Comparison of ENCODE assay signal across 1 cellular context in genomic region chr6:43838276-43839036, GRCh38.
A peak's percentile ranks its signal among the peaks of the same experiment; 100 is the strongest.
TF ChIP-seq lines count a peak whose summit lies in the region.

No MANE protein-coding gene starts in this region.

TF ChIP-seq in HepG2, 621 proteins besides CTCF, POLR2A, EP300 and RAD21 (continued from another document and continues in another):
- TF ChIP-seq RERE (CRISPR knock-in tag; IDR thresholded peaks at IDR 0.05; ENCODE audit: low read depth): no peak
- no peak for TF ChIP-seq ZNF441 (CRISPR knock-in tag; IDR thresholded peaks at IDR 0.05; ENCODE audit: borderline replicate concordance)
- no peak for TF ChIP-seq TRAFD1 (CRISPR knock-in tag; IDR thresholded peaks at IDR 0.05; ENCODE audit: borderline replicate concordance)
- no peak for TF ChIP-seq SNAPC2 (CRISPR knock-in tag; IDR thresholded peaks at IDR 0.05)
- TF ChIP-seq HNRNPL (IDR thresholded peaks at IDR 0.05; ENCODE audit: low read depth, low read length): 0 out of 2 replicates have a peak, but pooled peaks have one; percentile 32
- no peak for TF ChIP-seq JDP2 (CRISPR knock-in tag; IDR thresholded peaks at IDR 0.05; ENCODE audit: borderline replicate concordance)
- no peak for TF ChIP-seq NR2F6 (IDR thresholded peaks at IDR 0.05)
- 0 out of 2 replicates have a peak, but pooled peaks have one; percentile 13 for TF ChIP-seq NR2F6 (CRISPR knock-in tag; IDR thresholded peaks at IDR 0.05)
- TF ChIP-seq ZNF232 (CRISPR knock-in tag; IDR thresholded peaks at IDR 0.05; ENCODE audit: borderline replicate concordance): no peak
- TF ChIP-seq ZFP36 (IDR thresholded peaks at IDR 0.05; ENCODE audit: borderline replicate concordance, low read depth, low read length, partially characterized antibody): no peak
- no peak for TF ChIP-seq ZFYVE20 (CRISPR knock-in tag; IDR thresholded peaks at IDR 0.05; ENCODE audit: borderline replicate concordance, low read depth)
- no peak for TF ChIP-seq HMGA1 (CRISPR knock-in tag; conservative IDR thresholded peaks at IDR 0.05)
- TF ChIP-seq ZBED4 (CRISPR knock-in tag; IDR thresholded peaks at IDR 0.05; ENCODE audit: borderline replicate concordance): no peak
- 0 out of 2 replicates have a peak, but pooled peaks have one; percentile 64 for TF ChIP-seq ZNF850 (CRISPR knock-in tag; conservative IDR thresholded peaks at IDR 0.05)
- TF ChIP-seq ESRRA (CRISPR knock-in tag; IDR thresholded peaks at IDR 0.05; ENCODE audit: low read depth): 0 out of 2 replicates have a peak, but pooled peaks have one; percentile 20
- TF ChIP-seq CEBPG (CRISPR knock-in tag; IDR thresholded peaks at IDR 0.05): peak; percentile 80
- TF ChIP-seq SALL1 (CRISPR knock-in tag; IDR thresholded peaks at IDR 0.05): 0 out of 2 replicates have a peak, but pooled peaks have one; percentile 40
- TF ChIP-seq ZKSCAN1 (IDR thresholded peaks at IDR 0.05; ENCODE audit: low read length): no peak
- TF ChIP-seq WIZ (CRISPR knock-in tag; IDR thresholded peaks at IDR 0.05): no peak
- no peak for TF ChIP-seq ZNF292 (CRISPR knock-in tag; IDR thresholded peaks at IDR 0.05; ENCODE audit: borderline replicate concordance, low read depth)
- TF ChIP-seq ZNF652 (CRISPR knock-in tag; IDR thresholded peaks at IDR 0.05; ENCODE audit: borderline replicate concordance, low read depth): no peak
- TF ChIP-seq REST (IDR thresholded peaks at IDR 0.05; ENCODE audit: borderline replicate concordance in 1 of 2, low read depth in 1 of 2, low read length in 2 of 2): no peak
- no peak for TF ChIP-seq PHF8 (CRISPR knock-in tag; IDR thresholded peaks at IDR 0.05)
- TF ChIP-seq E2F1 (CRISPR knock-in tag; IDR thresholded peaks at IDR 0.05): no peak
- TF ChIP-seq ZNF546 (CRISPR knock-in tag; conservative IDR thresholded peaks at IDR 0.05): no peak
- TF ChIP-seq MZF1 (CRISPR knock-in tag; IDR thresholded peaks at IDR 0.05; ENCODE audit: borderline replicate concordance): no peak
- TF ChIP-seq ZBTB46 (CRISPR knock-in tag; IDR thresholded peaks at IDR 0.05; ENCODE audit: borderline replicate concordance): 0 out of 2 replicates have a peak, but pooled peaks have one; percentile 55
- TF ChIP-seq ZNF317 (CRISPR knock-in tag; IDR thresholded peaks at IDR 0.05): no peak
- TF ChIP-seq ZNF709 (CRISPR knock-in tag; IDR thresholded peaks at IDR 0.05): no peak
- 0 out of 2 replicates have a peak, but pooled peaks have one; percentile 21 for TF ChIP-seq NKX3-1 (CRISPR knock-in tag; IDR thresholded peaks at IDR 0.05)
- peak; percentile 37 for TF ChIP-seq HOXA3 (CRISPR knock-in tag; IDR thresholded peaks at IDR 0.05)
- no peak for TF ChIP-seq ZNF780A (CRISPR knock-in tag; IDR thresholded peaks at IDR 0.05)
- peak; percentile 79 for TF ChIP-seq HOXA5 (CRISPR knock-in tag; IDR thresholded peaks at IDR 0.05)
- no peak for TF ChIP-seq GTF3A (CRISPR knock-in tag; conservative IDR thresholded peaks at IDR 0.05)
- no peak for TF ChIP-seq PCBP2 (optimal IDR thresholded peaks at IDR 0.05; ENCODE audit: low read depth, low read length, poor library complexity, severe bottlenecking)
- TF ChIP-seq SAP130 (CRISPR knock-in tag; IDR thresholded peaks at IDR 0.05; ENCODE audit: low read depth): 0 out of 2 replicates have a peak, but pooled peaks have one; percentile 10
- no peak for TF ChIP-seq CHD2 (IDR thresholded peaks at IDR 0.05; ENCODE audit: low read depth, low read length)
- 0 out of 2 replicates have a peak, but pooled peaks have one; percentile 30 for TF ChIP-seq TARDBP (CRISPR knock-in tag; IDR thresholded peaks at IDR 0.05)
- TF ChIP-seq KDM1A (CRISPR knock-in tag; IDR thresholded peaks at IDR 0.05): peak; percentile 18; the same call in 1 of the 2 replicates
- TF ChIP-seq TEF (CRISPR knock-in tag; IDR thresholded peaks at IDR 0.05): peak; percentile 82; the same call in 1 of the 2 replicates
- peak; percentile 81 for TF ChIP-seq ZNF770 (CRISPR knock-in tag; IDR thresholded peaks at IDR 0.05)
- TF ChIP-seq ZNF530 (CRISPR knock-in tag; IDR thresholded peaks at IDR 0.05; ENCODE audit: low read depth): no peak
